In genomic region chr13:51785592-51786424, GRCh38 we compare ENCODE assay signal across 1 cellular context.
TF ChIP-seq lines count a peak whose summit lies in the region.

No MANE protein-coding gene starts in this region.

TF ChIP-seq in K562, 482 proteins besides CTCF, POLR2A, EP300 and RAD21 (continued from another document and continues in another):
- TF ChIP-seq, protein P1, sequence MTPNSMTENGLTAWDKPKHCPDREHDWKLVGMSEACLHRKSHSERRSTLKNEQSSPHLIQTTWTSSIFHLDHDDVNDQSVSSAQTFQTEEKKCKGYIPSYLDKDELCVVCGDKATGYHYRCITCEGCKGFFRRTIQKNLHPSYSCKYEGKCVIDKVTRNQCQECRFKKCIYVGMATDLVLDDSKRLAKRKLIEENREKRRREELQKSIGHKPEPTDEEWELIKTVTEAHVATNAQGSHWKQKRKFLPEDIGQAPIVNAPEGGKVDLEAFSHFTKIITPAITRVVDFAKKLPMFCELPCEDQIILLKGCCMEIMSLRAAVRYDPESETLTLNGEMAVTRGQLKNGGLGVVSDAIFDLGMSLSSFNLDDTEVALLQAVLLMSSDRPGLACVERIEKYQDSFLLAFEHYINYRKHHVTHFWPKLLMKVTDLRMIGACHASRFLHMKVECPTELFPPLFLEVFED (CRISPR knock-in tag; conservative IDR thresholded peaks at IDR 0.05) = no peak
- no peak for TF ChIP-seq ZNF324 (CRISPR knock-in tag; IDR thresholded peaks at IDR 0.05)
- no peak for TF ChIP-seq BCL6 (CRISPR knock-in tag; IDR thresholded peaks at IDR 0.05)
- peak; percentile 56; the same call in 1 of the 2 replicates for TF ChIP-seq TFAP4 (CRISPR knock-in tag; IDR thresholded peaks at IDR 0.05; ENCODE audit: borderline replicate concordance)
- peak; percentile 70 for TF ChIP-seq TCF3 (CRISPR knock-in tag; IDR thresholded peaks at IDR 0.05)
- TF ChIP-seq SRSF3 (IDR thresholded peaks at IDR 0.05; ENCODE audit: insufficient read depth, low read length) = no peak
- TF ChIP-seq, protein P2, sequence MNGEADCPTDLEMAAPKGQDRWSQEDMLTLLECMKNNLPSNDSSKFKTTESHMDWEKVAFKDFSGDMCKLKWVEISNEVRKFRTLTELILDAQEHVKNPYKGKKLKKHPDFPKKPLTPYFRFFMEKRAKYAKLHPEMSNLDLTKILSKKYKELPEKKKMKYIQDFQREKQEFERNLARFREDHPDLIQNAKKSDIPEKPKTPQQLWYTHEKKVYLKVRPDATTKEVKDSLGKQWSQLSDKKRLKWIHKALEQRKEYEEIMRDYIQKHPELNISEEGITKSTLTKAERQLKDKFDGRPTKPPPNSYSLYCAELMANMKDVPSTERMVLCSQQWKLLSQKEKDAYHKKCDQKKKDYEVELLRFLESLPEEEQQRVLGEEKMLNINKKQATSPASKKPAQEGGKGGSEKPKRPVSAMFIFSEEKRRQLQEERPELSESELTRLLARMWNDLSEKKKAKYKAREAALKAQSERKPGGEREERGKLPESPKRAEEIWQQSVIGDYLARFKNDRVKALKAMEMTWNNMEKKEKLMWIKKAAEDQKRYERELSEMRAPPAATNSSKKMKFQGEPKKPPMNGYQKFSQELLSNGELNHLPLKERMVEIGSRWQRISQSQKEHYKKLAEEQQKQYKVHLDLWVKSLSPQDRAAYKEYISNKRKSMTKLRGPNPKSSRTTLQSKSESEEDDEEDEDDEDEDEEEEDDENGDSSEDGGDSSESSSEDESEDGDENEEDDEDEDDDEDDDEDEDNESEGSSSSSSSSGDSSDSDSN (IDR thresholded peaks at IDR 0.05; ENCODE audit: borderline replicate concordance in 1 of 2, low read depth in 2 of 2, low read length in 2 of 2) = 0 out of 4 replicates have a peak, but pooled peaks of 1 of the 2 experiments have one; percentile 21
- no peak for TF ChIP-seq PCBP2 (IDR thresholded peaks at IDR 0.05; ENCODE audit: low read depth, low read length, poor library complexity, severe bottlenecking)
- TF ChIP-seq KAT2B (IDR thresholded peaks at IDR 0.05; ENCODE audit: low read depth, low read length) = no peak
- no peak for TF ChIP-seq ZBTB17 (CRISPR knock-in tag; IDR thresholded peaks at IDR 0.05)
- TF ChIP-seq JUN (IDR thresholded peaks at IDR 0.05; ENCODE audit: borderline replicate concordance, low read depth, low read length) = no peak
- TF ChIP-seq JUN (CRISPR knock-in tag; IDR thresholded peaks at IDR 0.05; ENCODE audit: borderline replicate concordance) = no peak
- no peak for TF ChIP-seq HNRNPH1 (optimal IDR thresholded peaks at IDR 0.05; ENCODE audit: low read depth, low read length)
- no peak for TF ChIP-seq ZFP1 (CRISPR knock-in tag; IDR thresholded peaks at IDR 0.05)
- no peak for TF ChIP-seq GATA2 (CRISPR knock-in tag; IDR thresholded peaks at IDR 0.05)
- no peak for TF ChIP-seq ZNF57 (CRISPR knock-in tag; IDR thresholded peaks at IDR 0.05)
- TF ChIP-seq ZKSCAN3 (CRISPR knock-in tag; IDR thresholded peaks at IDR 0.05) = no peak
- TF ChIP-seq GTF2F1 (IDR thresholded peaks at IDR 0.05; ENCODE audit: low read depth, low read length) = no peak
- peak; percentile 79 for TF ChIP-seq NCOR1 (IDR thresholded peaks at IDR 0.05)
- no peak for TF ChIP-seq RUNX1 (IDR thresholded peaks at IDR 0.05; ENCODE audit: low read depth)
- no peak for TF ChIP-seq ZNF280B (CRISPR knock-in tag; IDR thresholded peaks at IDR 0.05)
- TF ChIP-seq C11orf30 (IDR thresholded peaks at IDR 0.05; ENCODE audit: low read depth) = no peak
- TF ChIP-seq, protein P3, sequence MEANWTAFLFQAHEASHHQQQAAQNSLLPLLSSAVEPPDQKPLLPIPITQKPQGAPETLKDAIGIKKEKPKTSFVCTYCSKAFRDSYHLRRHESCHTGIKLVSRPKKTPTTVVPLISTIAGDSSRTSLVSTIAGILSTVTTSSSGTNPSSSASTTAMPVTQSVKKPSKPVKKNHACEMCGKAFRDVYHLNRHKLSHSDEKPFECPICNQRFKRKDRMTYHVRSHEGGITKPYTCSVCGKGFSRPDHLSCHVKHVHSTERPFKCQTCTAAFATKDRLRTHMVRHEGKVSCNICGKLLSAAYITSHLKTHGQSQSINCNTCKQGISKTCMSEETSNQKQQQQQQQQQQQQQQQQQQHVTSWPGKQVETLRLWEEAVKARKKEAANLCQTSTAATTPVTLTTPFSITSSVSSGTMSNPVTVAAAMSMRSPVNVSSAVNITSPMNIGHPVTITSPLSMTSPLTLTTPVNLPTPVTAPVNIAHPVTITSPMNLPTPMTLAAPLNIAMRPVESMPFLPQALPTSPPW (CRISPR knock-in tag; IDR thresholded peaks at IDR 0.05) = peak; percentile 73
- TF ChIP-seq, protein P4, sequence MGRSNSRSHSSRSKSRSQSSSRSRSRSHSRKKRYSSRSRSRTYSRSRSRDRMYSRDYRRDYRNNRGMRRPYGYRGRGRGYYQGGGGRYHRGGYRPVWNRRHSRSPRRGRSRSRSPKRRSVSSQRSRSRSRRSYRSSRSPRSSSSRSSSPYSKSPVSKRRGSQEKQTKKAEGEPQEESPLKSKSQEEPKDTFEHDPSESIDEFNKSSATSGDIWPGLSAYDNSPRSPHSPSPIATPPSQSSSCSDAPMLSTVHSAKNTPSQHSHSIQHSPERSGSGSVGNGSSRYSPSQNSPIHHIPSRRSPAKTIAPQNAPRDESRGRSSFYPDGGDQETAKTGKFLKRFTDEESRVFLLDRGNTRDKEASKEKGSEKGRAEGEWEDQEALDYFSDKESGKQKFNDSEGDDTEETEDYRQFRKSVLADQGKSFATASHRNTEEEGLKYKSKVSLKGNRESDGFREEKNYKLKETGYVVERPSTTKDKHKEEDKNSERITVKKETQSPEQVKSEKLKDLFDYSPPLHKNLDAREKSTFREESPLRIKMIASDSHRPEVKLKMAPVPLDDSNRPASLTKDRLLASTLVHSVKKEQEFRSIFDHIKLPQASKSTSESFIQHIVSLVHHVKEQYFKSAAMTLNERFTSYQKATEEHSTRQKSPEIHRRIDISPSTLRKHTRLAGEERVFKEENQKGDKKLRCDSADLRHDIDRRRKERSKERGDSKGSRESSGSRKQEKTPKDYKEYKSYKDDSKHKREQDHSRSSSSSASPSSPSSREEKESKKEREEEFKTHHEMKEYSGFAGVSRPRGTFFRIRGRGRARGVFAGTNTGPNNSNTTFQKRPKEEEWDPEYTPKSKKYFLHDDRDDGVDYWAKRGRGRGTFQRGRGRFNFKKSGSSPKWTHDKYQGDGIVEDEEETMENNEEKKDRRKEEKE (IDR thresholded peaks at IDR 0.05; ENCODE audit: borderline replicate concordance in 1 of 2, control insufficient read depth in 1 of 2, low read depth in 2 of 2, low read length in 1 of 2) = no peak
- TF ChIP-seq SP2 (IDR thresholded peaks at IDR 0.05; ENCODE audit: extremely low read depth, low read depth, low read length, poor library complexity, severe bottlenecking) = no peak
- TF ChIP-seq PML (IDR thresholded peaks at IDR 0.05; ENCODE audit: low read length) = peak; percentile 44; the same call in 1 of the 2 replicates
- no peak for TF ChIP-seq TCF7L2 (IDR thresholded peaks at IDR 0.05; ENCODE audit: low read depth, low read length)
- no peak for TF ChIP-seq ELF1 (tag; IDR thresholded peaks at IDR 0.05)
- TF ChIP-seq MCM5 (IDR thresholded peaks at IDR 0.05; ENCODE audit: low read depth) = no peak
- TF ChIP-seq HMGN3 (IDR thresholded peaks at IDR 0.05; ENCODE audit: borderline replicate concordance, extremely low read depth, insufficient read length, low read depth, low read length) = no peak
- no peak for TF ChIP-seq BRD4 (IDR thresholded peaks at IDR 0.05)
- TF ChIP-seq, protein P5, sequence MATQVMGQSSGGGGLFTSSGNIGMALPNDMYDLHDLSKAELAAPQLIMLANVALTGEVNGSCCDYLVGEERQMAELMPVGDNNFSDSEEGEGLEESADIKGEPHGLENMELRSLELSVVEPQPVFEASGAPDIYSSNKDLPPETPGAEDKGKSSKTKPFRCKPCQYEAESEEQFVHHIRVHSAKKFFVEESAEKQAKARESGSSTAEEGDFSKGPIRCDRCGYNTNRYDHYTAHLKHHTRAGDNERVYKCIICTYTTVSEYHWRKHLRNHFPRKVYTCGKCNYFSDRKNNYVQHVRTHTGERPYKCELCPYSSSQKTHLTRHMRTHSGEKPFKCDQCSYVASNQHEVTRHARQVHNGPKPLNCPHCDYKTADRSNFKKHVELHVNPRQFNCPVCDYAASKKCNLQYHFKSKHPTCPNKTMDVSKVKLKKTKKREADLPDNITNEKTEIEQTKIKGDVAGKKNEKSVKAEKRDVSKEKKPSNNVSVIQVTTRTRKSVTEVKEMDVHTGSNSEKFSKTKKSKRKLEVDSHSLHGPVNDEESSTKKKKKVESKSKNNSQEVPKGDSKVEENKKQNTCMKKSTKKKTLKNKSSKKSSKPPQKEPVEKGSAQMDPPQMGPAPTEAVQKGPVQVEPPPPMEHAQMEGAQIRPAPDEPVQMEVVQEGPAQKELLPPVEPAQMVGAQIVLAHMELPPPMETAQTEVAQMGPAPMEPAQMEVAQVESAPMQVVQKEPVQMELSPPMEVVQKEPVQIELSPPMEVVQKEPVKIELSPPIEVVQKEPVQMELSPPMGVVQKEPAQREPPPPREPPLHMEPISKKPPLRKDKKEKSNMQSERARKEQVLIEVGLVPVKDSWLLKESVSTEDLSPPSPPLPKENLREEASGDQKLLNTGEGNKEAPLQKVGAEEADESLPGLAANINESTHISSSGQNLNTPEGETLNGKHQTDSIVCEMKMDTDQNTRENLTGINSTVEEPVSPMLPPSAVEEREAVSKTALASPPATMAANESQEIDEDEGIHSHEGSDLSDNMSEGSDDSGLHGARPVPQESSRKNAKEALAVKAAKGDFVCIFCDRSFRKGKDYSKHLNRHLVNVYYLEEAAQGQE (CRISPR knock-in tag; IDR thresholded peaks at IDR 0.05; ENCODE audit: low read depth) = no peak
- no peak for TF ChIP-seq LCOR (CRISPR knock-in tag; IDR thresholded peaks at IDR 0.05)
- no peak for TF ChIP-seq SMAD4 (CRISPR knock-in tag; conservative IDR thresholded peaks at IDR 0.05)
- TF ChIP-seq HEY1 (CRISPR knock-in tag; IDR thresholded peaks at IDR 0.05; ENCODE audit: borderline replicate concordance) = no peak
- no peak for TF ChIP-seq TEAD2 (tag; IDR thresholded peaks at IDR 0.05)
- TF ChIP-seq ZNF398 (CRISPR knock-in tag; IDR thresholded peaks at IDR 0.05) = no peak
- TF ChIP-seq NELFE (IDR thresholded peaks at IDR 0.05; ENCODE audit: insufficient read depth, insufficient read length) = no peak
